In the genomic region with DNA sequence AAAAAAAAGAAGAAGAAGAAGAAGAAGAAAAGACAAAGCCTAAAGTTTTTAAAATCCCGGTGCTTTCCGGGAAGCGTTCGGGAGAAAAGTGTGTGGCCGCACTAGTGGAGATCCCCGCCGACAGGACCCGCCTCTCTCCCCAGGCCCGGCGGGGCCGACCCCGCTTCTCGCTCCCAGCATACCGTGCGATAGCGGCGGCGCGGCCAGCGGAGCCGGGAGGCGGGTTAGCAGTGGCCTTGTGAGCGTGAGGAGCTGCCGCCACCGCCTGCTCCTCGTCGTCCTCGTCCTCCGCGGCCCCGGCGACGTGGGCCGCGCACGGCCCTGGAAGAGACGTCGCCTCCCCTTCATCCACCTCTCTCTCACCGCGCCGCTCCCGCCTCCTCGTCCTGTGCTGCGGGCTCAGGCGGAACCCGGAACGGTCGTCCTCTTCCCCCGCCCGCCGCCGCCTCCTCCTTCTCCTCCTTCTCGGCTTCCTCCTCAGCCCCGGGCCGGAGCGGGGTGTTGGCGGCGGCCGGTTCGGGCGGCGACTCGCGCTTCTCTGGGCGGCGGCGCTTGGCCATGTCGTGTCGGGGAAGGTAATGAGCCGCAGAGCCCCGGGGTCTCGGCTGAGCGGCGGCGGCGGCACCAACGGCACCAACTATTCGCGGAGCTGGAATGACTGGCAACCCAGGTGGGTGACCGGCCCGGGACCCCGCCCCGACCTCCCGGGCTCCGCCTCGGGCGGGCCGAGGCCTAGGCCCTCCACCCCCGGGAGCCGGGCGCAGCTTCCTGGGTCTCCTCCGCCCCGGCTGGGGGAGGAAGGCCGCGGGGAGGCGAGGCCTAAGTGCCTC, we compare ENCODE assay signal across 8 cellular contexts.
DNase-seq lines count a peak whose midpoint lies in the region; ATAC-seq and TF ChIP-seq lines count a peak whose summit lies in the region.
"Not testable (repeated sequence)": the region's sequence is repeated elsewhere in the genome, so short reads cannot be mapped to it uniquely, and the experiment has no call there.

No MANE protein-coding gene starts in this region.

- peak; percentile 81 for TF ChIP-seq POLR2A in Raji (IDR thresholded peaks at IDR 0.05; ENCODE audit: insufficient read depth, low read depth, low read length)

- ATAC-seq in GM21786 (IDR thresholded peaks at IDR 0.05; ENCODE audit: unreplicated experiment) (peak; percentile 82), naive B cell (ENCODE audit: low read depth in 2 of 2) (peak; percentile 79 to 81)

- not testable (repeated sequence) for H3K36me3 Mint-ChIP-seq in naive B cell

- H3K4me1 Mint-ChIP-seq in naive B cell = not testable (repeated sequence)

- H3K9ac ChIP-seq in KMS-11 = peak overlapping the region; percentile 74

- not testable (repeated sequence) for H4K20me1 ChIP-seq in KMS-11 (ENCODE audit: insufficient read depth)

- H3K4me3 ChIP-seq in KMS-11 (IDR thresholded peaks at IDR 0.05; ENCODE audit: insufficient read depth, low read depth, low read length) = not testable (repeated sequence)

- DNase-seq in DMS79 treated with DMSO at 0.1 percent for 48 hours (lab: John Stamatoyannopoulos, UW) (peak; percentile 46), fibroblast of peridontal ligament (ENCODE audit: extremely low read depth) (peak; percentile 46), naive B cell (peak; percentile 61)
- peak; percentile 58 for DNase-seq in activated effector memory CD4-positive, alpha-beta T cell treated with Interleukin-2 at 50 U/mL for 16 hours
- DNase-seq in stimulated activated CD8-positive, alpha-beta memory T cell treated with anti-CD3 and anti-CD28 coated beads, Interleukin-7, amount 100 ng/mL, for 24 hours (ENCODE audit: low read depth) = peak; percentile 34

- peaks cover 11% of the 10 kb centered on the region for H3K79me2 ChIP-seq in KMS-11 (ENCODE audit: insufficient read depth, low read depth)

- not testable (repeated sequence) for TF ChIP-seq CTCF in KMS-11 (conservative IDR thresholded peaks at IDR 0.05; ENCODE audit: low read depth, low read length)

- not testable (repeated sequence) for H3K27me3 ChIP-seq in KMS-11 (ENCODE audit: insufficient read depth, low read depth)

- peak overlapping the region; percentile 92 for H3K27ac ChIP-seq in KMS-11

- H3K4me3 Mint-ChIP-seq in naive B cell = peak overlapping the region; percentile 90 to 99 (median 96)

- not testable (repeated sequence) for H3K27me3 Mint-ChIP-seq in naive B cell

- not testable (repeated sequence) for H3K4me1 ChIP-seq in KMS-11 (ENCODE audit: low read depth, poor library complexity, severe bottlenecking)

- H2AFZ ChIP-seq in KMS-11 (ENCODE audit: low read depth) = peak overlapping the region; percentile 76

- H3K9me3 Mint-ChIP-seq in naive B cell = not testable (repeated sequence)

- H3K4me2 ChIP-seq in KMS-11 = peak overlapping the region; percentile 36

- H3K36me3 ChIP-seq in KMS-11 (ENCODE audit: insufficient read depth) = not testable (repeated sequence)

- H3K27ac Mint-ChIP-seq in naive B cell = peak overlapping the region; percentile 80 to 99 (median 95)
